8 cellular contexts compared by ENCODE assay signal in genomic region chr3:11770477-11771381, GRCh38.
A peak's percentile ranks its signal among the peaks of the same experiment; 100 is the strongest.
DNase-seq lines count a peak whose midpoint lies in the region; ATAC-seq and TF ChIP-seq lines count a peak whose summit lies in the region.

No MANE protein-coding gene starts in this region.

- H3K4me3 ChIP-seq in endocrine pancreas (ENCODE audit: control insufficient read depth, insufficient read depth, low read length) (peak overlapping the region; percentile 29), mucosa of descending colon (no peak overlapping the region)

- H3K36me3 ChIP-seq in endocrine pancreas (ENCODE audit: control insufficient read depth, insufficient read depth, low read length) (no peaks in the 10 kb centered on the region), mucosa of descending colon (ENCODE audit: low read depth) (no peaks in the 10 kb centered on the region)

- peak overlapping the region; percentile 60 for H3K9ac ChIP-seq in endocrine pancreas (ENCODE audit: control insufficient read depth, insufficient read depth, low read length)

- ATAC-seq in GM19043 (IDR thresholded peaks at IDR 0.05; ENCODE audit: low read depth, unreplicated experiment), result peak; percentile 91
- ATAC-seq in HG03354 (IDR thresholded peaks at IDR 0.05; ENCODE audit: poor library complexity, severe bottlenecking, unreplicated experiment), result peak; percentile 99
- ATAC-seq in mucosa of descending colon, result peak; percentile 97

- H3K4me1 ChIP-seq in endocrine pancreas (ENCODE audit: control insufficient read depth, insufficient read depth, low read length), result no peaks in the 10 kb centered on the region
- H3K4me1 ChIP-seq in mucosa of descending colon (ENCODE audit: low read depth), result peaks cover 17% of the 10 kb centered on the region

- no peaks in the 10 kb centered on the region for H3K27me3 ChIP-seq in endocrine pancreas (ENCODE audit: control insufficient read depth, insufficient read depth, low read length)

- DNase-seq in AG09319 (ENCODE audit: extremely low read depth, low read depth), result peak; percentile 47
- peak; percentile 65 for DNase-seq in NCI-H748 (lab: John Stamatoyannopoulos, UW; ENCODE audit: unreplicated experiment)
- DNase-seq in activated CD8-positive, alpha-beta memory T cell treated with anti-CD3 and anti-CD28 coated beads for 48 hours (ENCODE audit: low read depth in 2 of 3, low spot score in 2 of 3), result peak; percentile 11 to 40 (median 27)
- peak; percentile 86 to 91 (median 87) for DNase-seq in mucosa of descending colon
- peak; percentile 23 to 55 for DNase-seq in stimulated activated CD8-positive, alpha-beta memory T cell treated with anti-CD3 and anti-CD28 coated beads, Interleukin-4, amount 100 ng/mL, for 1 hour (ENCODE audit: low read depth in 2 of 2, low spot score in 1 of 2)

- intact Hi-C loops in mucosa of descending colon (cut with DNase I, micrococcal nuclease), result no loop called here

- H3K9me3 ChIP-seq in endocrine pancreas (ENCODE audit: control insufficient read depth, low read length) (no peaks in the 10 kb centered on the region), mucosa of descending colon (no peaks in the 10 kb centered on the region)

- TF ChIP-seq CTCF in AG09319 (IDR thresholded peaks at IDR 0.05; ENCODE audit: low read depth, low read length), result no peak
- TF ChIP-seq CTCF in mucosa of descending colon (IDR thresholded peaks at IDR 0.05), result no peak

Comparison
In these comparisons a context has a peak if more than half of its experiments do, and no peak if none do; other contexts are left out.
1. DNase-seq: peak in every context shown above with its lines; median percentile 87 in mucosa of descending colon; 65 in NCI-H748; 47 in AG09319; 39 in stimulated activated CD8-positive, alpha-beta memory T cell treated with anti-CD3 and anti-CD28 coated beads, Interleukin-4, amount 100 ng/mL, for 1 hour; 27 in activated CD8-positive, alpha-beta memory T cell treated with anti-CD3 and anti-CD28 coated beads for 48 hours.